Comparison of ENCODE assay signal across 7 cellular contexts in the genomic region with DNA sequence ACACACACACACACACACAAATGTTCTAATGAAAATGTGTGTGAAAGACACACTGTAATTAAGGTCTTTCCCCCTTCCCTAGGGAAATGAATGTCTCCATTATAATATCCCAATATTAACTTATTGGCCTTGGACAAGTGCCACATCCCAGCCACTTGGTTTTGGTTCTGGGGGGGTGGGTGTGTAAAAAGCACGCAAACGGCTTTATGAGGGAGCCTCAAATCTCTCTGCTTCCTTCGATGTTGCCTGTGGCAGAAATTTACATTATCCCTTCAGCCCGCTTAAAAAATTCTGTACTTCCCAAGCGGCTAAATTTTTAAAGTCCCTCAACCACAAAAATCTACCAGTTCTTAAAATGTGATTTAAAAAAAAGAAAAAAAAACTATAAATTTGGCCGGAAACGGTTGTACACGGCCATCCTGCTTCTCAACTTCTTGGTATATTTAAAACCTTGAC.
A peak's percentile ranks its signal among the peaks of the same experiment; 100 is the strongest.
DNase-seq lines count a peak whose midpoint lies in the region; ATAC-seq and TF ChIP-seq lines count a peak whose summit lies in the region.

No MANE protein-coding gene starts in this region.

- no peak for ATAC-seq in RWPE2 (ENCODE audit: low read depth)

- H3K9me3 ChIP-seq in HAP-1 = no peaks in the 10 kb centered on the region
- H3K9me3 ChIP-seq in RWPE2 (ENCODE audit: severe bottlenecking) = no peaks in the 10 kb centered on the region

- in situ Hi-C loops in HAP-1 (cut with MboI; ENCODE audit: low sequenced_read_pairs) = no loop called here

- no peaks in the 10 kb centered on the region for H3K36me3 ChIP-seq in HAP-1 (replicated peaks)
- no peaks in the 10 kb centered on the region for H3K36me3 ChIP-seq in RWPE2 (ENCODE audit: low read depth)

- H3K27ac ChIP-seq in RWPE2 (ENCODE audit: poor library complexity, severe bottlenecking) = peak overlapping the region; percentile 67
- peak overlapping the region in 19 of 21 experiments; percentile 39 to 88 (median 77) for H3K27ac ChIP-seq in skin epidermis

- H3K4me1 ChIP-seq in HAP-1 = peaks cover 29% of the 10 kb centered on the region
- H3K4me1 ChIP-seq in RWPE2 (ENCODE audit: insufficient read depth, poor library complexity, severe bottlenecking) = peaks cover 30% of the 10 kb centered on the region

- H3K27me3 ChIP-seq in HAP-1 (ENCODE audit: low read depth) = no peaks in the 10 kb centered on the region
- H3K27me3 ChIP-seq in RWPE2 (ENCODE audit: insufficient read depth, poor library complexity, severe bottlenecking) = no peaks in the 10 kb centered on the region

- H3K4me3 ChIP-seq in HAP-1 (peak overlapping the region; percentile 33), RWPE2 (ENCODE audit: severe bottlenecking) (peak overlapping the region; percentile 50), fibroblast of mammary gland (ENCODE audit: control insufficient read depth, low read depth, low read length) (peak overlapping the region; percentile 53), skin epidermis (peak overlapping the region; percentile 37 to 56 (median 47))

- DNase-seq in HAP-1 (ENCODE audit: low spot score in 2 of 2) = no peak
- DNase-seq in RWPE2 (ENCODE audit: low spot score) = no peak
- DNase-seq in fibroblast of mammary gland (ENCODE audit: low read depth) = no peak
- DNase-seq in HPDE6-E6E7 (ENCODE audit: extremely low spot score) = no peak
- no peak for DNase-seq in NCI-H146 (lab: John Stamatoyannopoulos, UW)
- no peak for DNase-seq in NCI-H226

- TF ChIP-seq CTCF in RWPE2 (IDR thresholded peaks at IDR 0.05; ENCODE audit: poor library complexity, severe bottlenecking) = no peak
- TF ChIP-seq CTCF in fibroblast of mammary gland (conservative IDR thresholded peaks at IDR 0.05; ENCODE audit: control insufficient read depth, insufficient read depth, low read depth, low read length) = no peak
